8 cellular contexts compared by ENCODE assay signal in genomic region chr19:43474986-43475705, GRCh38. TPM values are rescaled to one million over a fixed set of nuclear protein-coding genes. Genes with fewer than 3 reads are reported as not detected.
DNase-seq lines count a peak whose midpoint lies in the region; ATAC-seq and TF ChIP-seq lines count a peak whose summit lies in the region.

No MANE protein-coding gene starts in this region.

- H3K4me1 Mint-ChIP-seq in natural killer cell: peaks cover 6 to 17% of the 10 kb centered on the region in 2 donors
- peaks cover 14% of the 10 kb centered on the region for H3K4me1 Mint-ChIP-seq in stimulated activated effector memory CD8-positive, alpha-beta T cell treated with anti-CD3 and anti-CD28 coated beads, Interleukin-12 subunit alpha, Interleukin-12 subunit beta, amount 100 ng/mL, for 72 hours

- peak overlapping the region; percentile 89 for H3K4me3 Mint-ChIP-seq in natural killer cell
- peak overlapping the region; percentile 76 for H3K4me3 Mint-ChIP-seq in stimulated activated effector memory CD8-positive, alpha-beta T cell treated with anti-CD3 and anti-CD28 coated beads, Interleukin-12 subunit alpha, Interleukin-12 subunit beta, amount 100 ng/mL, for 72 hours

- DNase-seq in HK-2 (ENCODE audit: unreplicated experiment) (peak; percentile 94), RPMI8226 (peak; percentile 81), activated gamma-delta T cell (lab: John Stamatoyannopoulos, UW) (peak; percentile 71), fibroblast of the aortic adventitia (ENCODE audit: low read depth) (peak; percentile 90), natural killer cell (peak; percentile 99), NCI-H2107 treated with DMSO at 0.1 percent for 48 hours (lab: John Stamatoyannopoulos, UW; ENCODE audit: unreplicated experiment) (no peak)
- peak; percentile 90 to 95 for DNase-seq in stimulated activated effector memory CD8-positive, alpha-beta T cell treated with anti-CD3 and anti-CD28 coated beads, Interleukin-12 subunit alpha, Interleukin-12 subunit beta, amount 100 ng/mL, for 72 hours (ENCODE audit: low spot score in 2 of 2)

- no peaks in the 10 kb centered on the region for H3K9me3 Mint-ChIP-seq in natural killer cell
- H3K9me3 Mint-ChIP-seq in stimulated activated effector memory CD8-positive, alpha-beta T cell treated with anti-CD3 and anti-CD28 coated beads, Interleukin-12 subunit alpha, Interleukin-12 subunit beta, amount 100 ng/mL, for 72 hours: no peaks in the 10 kb centered on the region

- TF ChIP-seq CTCF in fibroblast of the aortic adventitia (IDR thresholded peaks at IDR 0.05; ENCODE audit: insufficient read depth, low read length) (no peak), natural killer cell (IDR thresholded peaks at IDR 0.05) (no peak)

- peak overlapping the region; percentile 94 to 97 for H3K27ac Mint-ChIP-seq in natural killer cell
- H3K27ac Mint-ChIP-seq in stimulated activated effector memory CD8-positive, alpha-beta T cell treated with anti-CD3 and anti-CD28 coated beads, Interleukin-12 subunit alpha, Interleukin-12 subunit beta, amount 100 ng/mL, for 72 hours: peak overlapping the region; percentile 90

- no peaks in the 10 kb centered on the region for H3K36me3 Mint-ChIP-seq in natural killer cell
- H3K36me3 Mint-ChIP-seq in stimulated activated effector memory CD8-positive, alpha-beta T cell treated with anti-CD3 and anti-CD28 coated beads, Interleukin-12 subunit alpha, Interleukin-12 subunit beta, amount 100 ng/mL, for 72 hours: peaks cover 7% of the 10 kb centered on the region

- intact Hi-C loops in natural killer cell (cut with micrococcal nuclease): loop anchor here (1.0 kb wide), 2 partner anchors 12 to 29 kb away; partner anchors contain the start of gene PHLDB3

- ATAC-seq in GM18511 (IDR thresholded peaks at IDR 0.05; ENCODE audit: unreplicated experiment) (peak; percentile 78), natural killer cell (peak; percentile 95 to 98 (median 97))
- peak; percentile 88 for ATAC-seq in stimulated activated effector memory CD8-positive, alpha-beta T cell treated with anti-CD3 and anti-CD28 coated beads, Interleukin-12 subunit alpha, Interleukin-12 subunit beta, amount 100 ng/mL, for 72 hours

- H3K27me3 Mint-ChIP-seq in natural killer cell (ENCODE audit: low read depth in 2 of 2): no peaks in the 10 kb centered on the region

- H3K4me3 ChIP-seq in fibroblast of the aortic adventitia (ENCODE audit: low read depth, low read length): no peak overlapping the region

RNA-seq across cellular contexts. Expression of gene LYPD3, which starts 9.7 kb away (rescaled TPM):
- 0.36 TPM in 1 of 2 replicates, not detected in the other for total RNA-seq in fibroblast of the aortic adventitia (ENCODE audit: low replicate concordance)
- total RNA-seq in natural killer cell: 1 to 10 TPM; 1.3 to 2.4 (median 1.7) TPM

RNA-seq across cellular contexts. Expression of gene PHLDB3, which starts 29.4 kb away (rescaled TPM):
- 8.0 and 11.4 TPM in 2 replicates for total RNA-seq in fibroblast of the aortic adventitia (ENCODE audit: low replicate concordance)
- 10 to 100 TPM; 24.5 to 24.9 (median 24.8) TPM for total RNA-seq in natural killer cell

RNA-seq across cellular contexts. Expression of gene ETHE1, which starts 51.9 kb away (rescaled TPM):
- total RNA-seq in fibroblast of the aortic adventitia (ENCODE audit: low replicate concordance): 11.3 and 78.2 TPM in 2 replicates
- 10 to 100 TPM; 22.0 to 25.6 (median 24.6) TPM for total RNA-seq in natural killer cell

RNA-seq across cellular contexts. Expression of gene ZNF575, which starts 57.8 kb away (rescaled TPM):
- total RNA-seq in fibroblast of the aortic adventitia (ENCODE audit: low replicate concordance): 0.63 TPM in 1 of 2 replicates, not detected in the other
- total RNA-seq in natural killer cell: 1 to 10 TPM; 1.9 to 5.4 (median 3.9) TPM
